In the genomic region with DNA sequence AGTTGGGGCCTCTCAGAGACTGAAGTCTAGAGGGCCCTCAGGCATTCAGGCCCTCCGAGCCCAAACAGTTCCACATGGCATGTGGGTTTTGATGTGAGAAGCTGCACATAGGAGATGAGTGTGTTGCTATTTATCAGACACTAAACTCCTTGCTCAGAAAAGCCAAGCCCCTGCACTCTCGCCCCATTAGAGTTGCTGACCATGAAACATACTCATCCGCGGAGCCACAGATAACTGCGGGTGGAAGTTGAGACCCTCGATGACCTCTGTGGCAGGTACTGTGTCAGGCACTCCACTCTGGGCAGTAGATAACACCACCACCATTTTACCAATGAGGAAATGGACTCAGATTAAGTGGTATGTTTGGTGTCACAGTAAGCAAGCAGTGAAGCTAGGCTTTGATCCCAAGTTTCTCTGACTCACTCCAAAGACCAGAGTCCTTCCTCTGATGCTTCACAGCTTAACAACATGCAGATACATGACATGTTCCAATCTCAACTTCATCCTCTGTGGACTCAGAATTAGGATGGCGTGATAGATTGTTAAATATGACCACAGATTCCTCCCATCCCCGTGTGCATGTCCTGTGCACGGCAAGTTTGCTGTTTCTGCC, we compare ENCODE assay signal across 24 cellular contexts.
DNase-seq lines count a peak whose midpoint lies in the region; ATAC-seq, FAIRE-seq and TF ChIP-seq lines count a peak whose summit lies in the region.
"Had no signal": no experiment of that assay in that cellular context is flagged by ENCODE, and none has a peak within 500 bp of the region (broad histone marks: within the 10 kb centered on the region; RNA-seq: fewer than 3 reads in every experiment).

No MANE protein-coding gene starts in this region.

- peak overlapping the region; percentile 8 to 74 (median 60) for H3K27ac ChIP-seq in gastroesophageal sphincter
- peak overlapping the region in 11 of 21 experiments; percentile 7 to 70 (median 29) for H3K27ac ChIP-seq in skin epidermis

- no peak overlapping the region for H3K4me3 ChIP-seq in AG10803 (ENCODE audit: low read length)
- H3K4me3 ChIP-seq in bronchial epithelial cell (ENCODE audit: low read depth, low read length): no peak overlapping the region
- H3K4me3 ChIP-seq in gastroesophageal sphincter: no peak overlapping the region
- no peak overlapping the region for H3K4me3 ChIP-seq in skin epidermis
- H3K4me3 ChIP-seq: uterus had no signal

- no peaks in the 10 kb centered on the region for H3K9me3 ChIP-seq in gastroesophageal sphincter
- H3K9me3 ChIP-seq: uterus had no signal

- H3K36me3 ChIP-seq in bronchial epithelial cell (ENCODE audit: control insufficient read depth, insufficient read depth, low read length): no peaks in the 10 kb centered on the region
- no peaks in the 10 kb centered on the region for H3K36me3 ChIP-seq in gastroesophageal sphincter
- H3K36me3 ChIP-seq: uterus had no signal

- peak; percentile 43 for DNase-seq in AG10803 (ENCODE audit: low read depth)
- DNase-seq in bronchial epithelial cell (ENCODE audit: low read depth): no peak
- no peak for DNase-seq in HuH-7.5 (ENCODE audit: low spot score)
- DNase-seq in stimulated activated CD4-positive, alpha-beta T cell treated with anti-CD3 and anti-CD28 coated beads, Interleukin-15, amount 100 ng/mL, for 24 hours: no peak
- DNase-seq: ACHN; activated B cell treated with CpG ODN at 0.5 μM for 24 hours; activated CD4-positive, alpha-beta memory T cell treated with anti-CD3 and anti-CD28 coated beads, Interleukin-2, amount 10 ng/mL, durations not matched to agents 7 days and 5 days; activated naive CD4-positive, alpha-beta T cell; amygdala; CD4-positive, alpha-beta T cell; cerebellar nuclear complex; endodermal cell; NCI-H1092; NCI-H2081 treated with DMSO at 0.1 percent for 48 hours; NCI-H510A treated with DMSO at 0.1 percent for 48 hours; nucleus accumbens; RPMI8226; stimulated activated CD4-positive, alpha-beta T cell treated with anti-CD3 and anti-CD28 coated beads, Interleukin-1b, Interleukin-23, amount 100 ng/mL, for 48 hours; T-helper 9 cell; uterus had no signal

- H3K4me1 ChIP-seq in gastroesophageal sphincter: peaks cover 20 to 90% (median 35%) of the 10 kb centered on the region in 3 donors

- H3K27me3 ChIP-seq in bronchial epithelial cell (ENCODE audit: control insufficient read depth, insufficient read depth, low read length) (no peaks in the 10 kb centered on the region), gastroesophageal sphincter (no peaks in the 10 kb centered on the region)
- H3K27me3 ChIP-seq: uterus had no signal

- ATAC-seq in gastroesophageal sphincter (no peak), GM21717 (IDR thresholded peaks at IDR 0.05; ENCODE audit: unreplicated experiment) (no peak), HG02970 (IDR thresholded peaks at IDR 0.05; ENCODE audit: low FRiP score, unreplicated experiment) (no peak)

- WGBS in gastroesophageal sphincter (ENCODE audit: low coverage in 1 of 2), 2 donors: 89 to 92% methylated on average over 4 to 5 of the region's 9 CpGs

- peak; percentile 92 for FAIRE-seq in bronchial epithelial cell (lab: Jason Lieb, UNC)

- no peak for TF ChIP-seq EP300 in gastroesophageal sphincter (IDR thresholded peaks at IDR 0.05)

- TF ChIP-seq CTCF in AG10803 (conservative IDR thresholded peaks at IDR 0.05; ENCODE audit: low read length) (no peak), bronchial epithelial cell (IDR thresholded peaks at IDR 0.05; ENCODE audit: insufficient read depth, low read length, severe bottlenecking) (no peak), gastroesophageal sphincter (IDR thresholded peaks at IDR 0.05) (no peak)

- no peak for TF ChIP-seq POLR2A in gastroesophageal sphincter (IDR thresholded peaks at IDR 0.05)
